1 cellular context compared by ENCODE assay signal in the genomic region with DNA sequence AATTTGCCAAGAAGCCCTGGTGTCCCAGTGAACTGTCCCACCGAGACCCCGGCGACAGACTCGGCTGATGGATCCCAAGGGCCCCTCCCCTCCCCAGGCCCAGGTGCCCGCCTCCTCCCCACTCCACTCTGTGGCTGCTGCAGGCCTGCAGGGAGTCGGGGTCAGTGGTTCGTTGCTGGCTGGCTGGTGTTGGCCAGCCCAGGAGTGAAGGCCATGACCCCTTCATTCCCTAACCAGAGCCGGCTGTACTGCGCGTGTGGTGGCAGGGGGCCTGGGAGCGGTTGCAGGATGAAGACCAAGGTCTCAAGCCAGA.
TF ChIP-seq lines count a peak whose summit lies in the region.

No MANE protein-coding gene starts in this region.

TF ChIP-seq in HepG2, 621 proteins besides CTCF, POLR2A, EP300 and RAD21 (continued from another document):
- TF ChIP-seq, protein P1, sequence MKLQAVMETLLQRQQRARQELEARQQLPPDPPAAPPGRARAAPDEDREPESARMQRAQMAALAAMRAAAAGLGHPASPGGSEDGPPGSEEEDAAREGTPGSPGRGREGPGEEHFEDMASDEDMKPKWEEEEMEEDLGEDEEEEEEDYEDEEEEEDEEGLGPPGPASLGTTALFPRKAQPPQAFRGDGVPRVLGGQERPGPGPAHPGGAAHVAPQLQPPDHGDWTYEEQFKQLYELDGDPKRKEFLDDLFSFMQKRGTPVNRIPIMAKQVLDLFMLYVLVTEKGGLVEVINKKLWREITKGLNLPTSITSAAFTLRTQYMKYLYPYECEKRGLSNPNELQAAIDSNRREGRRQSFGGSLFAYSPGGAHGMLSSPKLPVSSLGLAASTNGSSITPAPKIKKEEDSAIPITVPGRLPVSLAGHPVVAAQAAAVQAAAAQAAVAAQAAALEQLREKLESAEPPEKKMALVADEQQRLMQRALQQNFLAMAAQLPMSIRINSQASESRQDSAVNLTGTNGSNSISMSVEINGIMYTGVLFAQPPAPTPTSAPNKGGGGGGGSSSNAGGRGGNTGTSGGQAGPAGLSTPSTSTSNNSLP (IDR thresholded peaks at IDR 0.05; ENCODE audit: low read depth, low read length): no peak
- TF ChIP-seq, protein P2, sequence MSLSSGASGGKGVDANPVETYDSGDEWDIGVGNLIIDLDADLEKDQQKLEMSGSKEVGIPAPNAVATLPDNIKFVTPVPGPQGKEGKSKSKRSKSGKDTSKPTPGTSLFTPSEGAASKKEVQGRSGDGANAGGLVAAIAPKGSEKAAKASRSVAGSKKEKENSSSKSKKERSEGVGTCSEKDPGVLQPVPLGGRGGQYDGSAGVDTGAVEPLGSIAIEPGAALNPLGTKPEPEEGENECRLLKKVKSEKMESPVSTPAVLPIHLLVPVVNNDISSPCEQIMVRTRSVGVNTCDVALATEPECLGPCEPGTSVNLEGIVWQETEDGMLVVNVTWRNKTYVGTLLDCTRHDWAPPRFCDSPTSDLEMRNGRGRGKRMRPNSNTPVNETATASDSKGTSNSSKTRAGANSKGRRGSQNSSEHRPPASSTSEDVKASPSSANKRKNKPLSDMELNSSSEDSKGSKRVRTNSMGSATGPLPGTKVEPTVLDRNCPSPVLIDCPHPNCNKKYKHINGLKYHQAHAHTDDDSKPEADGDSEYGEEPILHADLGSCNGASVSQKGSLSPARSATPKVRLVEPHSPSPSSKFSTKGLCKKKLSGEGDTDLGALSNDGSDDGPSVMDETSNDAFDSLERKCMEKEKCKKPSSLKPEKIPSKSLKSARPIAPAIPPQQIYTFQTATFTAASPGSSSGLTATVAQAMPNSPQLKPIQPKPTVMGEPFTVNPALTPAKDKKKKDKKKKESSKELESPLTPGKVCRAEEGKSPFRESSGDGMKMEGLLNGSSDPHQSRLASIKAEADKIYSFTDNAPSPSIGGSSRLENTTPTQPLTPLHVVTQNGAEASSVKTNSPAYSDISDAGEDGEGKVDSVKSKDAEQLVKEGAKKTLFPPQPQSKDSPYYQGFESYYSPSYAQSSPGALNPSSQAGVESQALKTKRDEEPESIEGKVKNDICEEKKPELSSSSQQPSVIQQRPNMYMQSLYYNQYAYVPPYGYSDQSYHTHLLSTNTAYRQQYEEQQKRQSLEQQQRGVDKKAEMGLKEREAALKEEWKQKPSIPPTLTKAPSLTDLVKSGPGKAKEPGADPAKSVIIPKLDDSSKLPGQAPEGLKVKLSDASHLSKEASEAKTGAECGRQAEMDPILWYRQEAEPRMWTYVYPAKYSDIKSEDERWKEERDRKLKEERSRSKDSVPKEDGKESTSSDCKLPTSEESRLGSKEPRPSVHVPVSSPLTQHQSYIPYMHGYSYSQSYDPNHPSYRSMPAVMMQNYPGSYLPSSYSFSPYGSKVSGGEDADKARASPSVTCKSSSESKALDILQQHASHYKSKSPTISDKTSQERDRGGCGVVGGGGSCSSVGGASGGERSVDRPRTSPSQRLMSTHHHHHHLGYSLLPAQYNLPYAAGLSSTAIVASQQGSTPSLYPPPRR (CRISPR knock-in tag; IDR thresholded peaks at IDR 0.05; ENCODE audit: borderline replicate concordance): no peak
- TF ChIP-seq ZSCAN25 (CRISPR knock-in tag; IDR thresholded peaks at IDR 0.05) (no peak), ZNF644 (CRISPR knock-in tag; IDR thresholded peaks at IDR 0.05; ENCODE audit: low read depth) (0 out of 2 replicates have a peak, but pooled peaks have one; percentile 10), ZFP90 (CRISPR knock-in tag; IDR thresholded peaks at IDR 0.05; ENCODE audit: borderline replicate concordance) (no peak), ZNF850 (CRISPR knock-in tag; conservative IDR thresholded peaks at IDR 0.05) (no peak), SRSF9 (IDR thresholded peaks at IDR 0.05; ENCODE audit: borderline replicate concordance, insufficient read depth, low read depth, low read length, poor library complexity, severe bottlenecking) (no peak), ZBTB21 (CRISPR knock-in tag; IDR thresholded peaks at IDR 0.05) (no peak), SUZ12 (IDR thresholded peaks at IDR 0.05; ENCODE audit: low read depth, low read length) (no peak), ZBTB8A (CRISPR knock-in tag; IDR thresholded peaks at IDR 0.05; ENCODE audit: borderline replicate concordance, low read depth) (no peak), NONO (IDR thresholded peaks at IDR 0.05) (no peak), NONO (CRISPR knock-in tag; conservative IDR thresholded peaks at IDR 0.05) (peak; percentile 0; the same call in 1 of the 2 replicates), ZNF264 (CRISPR knock-in tag; IDR thresholded peaks at IDR 0.05) (no peak), ZNF589 (CRISPR knock-in tag; conservative IDR thresholded peaks at IDR 0.05) (0 out of 2 replicates have a peak, but pooled peaks have one; percentile 38), ZNF672 (CRISPR knock-in tag; IDR thresholded peaks at IDR 0.05) (peak; percentile 30; the same call in 1 of the 2 replicates)
- TF ChIP-seq, protein P3, sequence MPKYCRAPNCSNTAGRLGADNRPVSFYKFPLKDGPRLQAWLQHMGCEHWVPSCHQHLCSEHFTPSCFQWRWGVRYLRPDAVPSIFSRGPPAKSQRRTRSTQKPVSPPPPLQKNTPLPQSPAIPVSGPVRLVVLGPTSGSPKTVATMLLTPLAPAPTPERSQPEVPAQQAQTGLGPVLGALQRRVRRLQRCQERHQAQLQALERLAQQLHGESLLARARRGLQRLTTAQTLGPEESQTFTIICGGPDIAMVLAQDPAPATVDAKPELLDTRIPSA (CRISPR knock-in tag; IDR thresholded peaks at IDR 0.05; ENCODE audit: borderline replicate concordance): no peak
- TF ChIP-seq, protein P4, sequence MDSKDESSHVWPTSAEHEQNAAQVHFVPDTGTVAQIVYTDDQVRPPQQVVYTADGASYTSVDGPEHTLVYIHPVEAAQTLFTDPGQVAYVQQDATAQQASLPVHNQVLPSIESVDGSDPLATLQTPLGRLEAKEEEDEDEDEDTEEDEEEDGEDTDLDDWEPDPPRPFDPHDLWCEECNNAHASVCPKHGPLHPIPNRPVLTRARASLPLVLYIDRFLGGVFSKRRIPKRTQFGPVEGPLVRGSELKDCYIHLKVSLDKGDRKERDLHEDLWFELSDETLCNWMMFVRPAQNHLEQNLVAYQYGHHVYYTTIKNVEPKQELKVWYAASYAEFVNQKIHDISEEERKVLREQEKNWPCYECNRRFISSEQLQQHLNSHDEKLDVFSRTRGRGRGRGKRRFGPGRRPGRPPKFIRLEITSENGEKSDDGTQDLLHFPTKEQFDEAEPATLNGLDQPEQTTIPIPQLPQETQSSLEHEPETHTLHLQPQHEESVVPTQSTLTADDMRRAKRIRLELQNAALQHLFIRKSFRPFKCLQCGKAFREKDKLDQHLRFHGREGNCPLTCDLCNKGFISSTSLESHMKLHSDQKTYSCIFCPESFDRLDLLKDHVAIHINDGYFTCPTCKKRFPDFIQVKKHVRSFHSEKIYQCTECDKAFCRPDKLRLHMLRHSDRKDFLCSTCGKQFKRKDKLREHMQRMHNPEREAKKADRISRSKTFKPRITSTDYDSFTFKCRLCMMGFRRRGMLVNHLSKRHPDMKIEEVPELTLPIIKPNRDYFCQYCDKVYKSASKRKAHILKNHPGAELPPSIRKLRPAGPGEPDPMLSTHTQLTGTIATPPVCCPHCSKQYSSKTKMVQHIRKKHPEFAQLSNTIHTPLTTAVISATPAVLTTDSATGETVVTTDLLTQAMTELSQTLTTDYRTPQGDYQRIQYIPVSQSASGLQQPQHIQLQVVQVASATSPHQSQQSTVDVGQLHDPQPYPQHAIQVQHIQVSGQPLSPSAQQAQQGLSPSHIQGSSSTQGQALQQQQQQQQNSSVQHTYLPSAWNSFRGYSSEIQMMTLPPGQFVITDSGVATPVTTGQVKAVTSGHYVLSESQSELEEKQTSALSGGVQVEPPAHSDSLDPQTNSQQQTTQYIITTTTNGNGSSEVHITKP (CRISPR knock-in tag; IDR thresholded peaks at IDR 0.05; ENCODE audit: low read depth): no peak
- TF ChIP-seq, protein P5, sequence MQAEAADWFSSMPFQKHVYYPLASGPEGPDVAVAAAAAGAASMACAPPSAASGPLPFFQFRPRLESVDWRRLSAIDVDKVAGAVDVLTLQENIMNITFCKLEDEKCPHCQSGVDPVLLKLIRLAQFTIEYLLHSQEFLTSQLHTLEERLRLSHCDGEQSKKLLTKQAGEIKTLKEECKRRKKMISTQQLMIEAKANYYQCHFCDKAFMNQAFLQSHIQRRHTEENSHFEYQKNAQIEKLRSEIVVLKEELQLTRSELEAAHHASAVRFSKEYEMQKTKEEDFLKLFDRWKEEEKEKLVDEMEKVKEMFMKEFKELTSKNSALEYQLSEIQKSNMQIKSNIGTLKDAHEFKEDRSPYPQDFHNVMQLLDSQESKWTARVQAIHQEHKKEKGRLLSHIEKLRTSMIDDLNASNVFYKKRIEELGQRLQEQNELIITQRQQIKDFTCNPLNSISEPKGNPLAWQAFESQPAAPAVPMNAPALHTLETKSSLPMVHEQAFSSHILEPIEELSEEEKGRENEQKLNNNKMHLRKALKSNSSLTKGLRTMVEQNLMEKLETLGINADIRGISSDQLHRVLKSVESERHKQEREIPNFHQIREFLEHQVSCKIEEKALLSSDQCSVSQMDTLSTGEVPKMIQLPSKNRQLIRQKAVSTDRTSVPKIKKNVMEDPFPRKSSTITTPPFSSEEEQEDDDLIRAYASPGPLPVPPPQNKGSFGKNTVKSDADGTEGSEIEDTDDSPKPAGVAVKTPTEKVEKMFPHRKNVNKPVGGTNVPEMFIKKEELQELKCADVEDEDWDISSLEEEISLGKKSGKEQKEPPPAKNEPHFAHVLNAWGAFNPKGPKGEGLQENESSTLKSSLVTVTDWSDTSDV (CRISPR knock-in tag; IDR thresholded peaks at IDR 0.05): 0 out of 2 replicates have a peak, but pooled peaks have one; percentile 3
